Comparison of ENCODE assay signal across 8 cellular contexts in the genomic region with DNA sequence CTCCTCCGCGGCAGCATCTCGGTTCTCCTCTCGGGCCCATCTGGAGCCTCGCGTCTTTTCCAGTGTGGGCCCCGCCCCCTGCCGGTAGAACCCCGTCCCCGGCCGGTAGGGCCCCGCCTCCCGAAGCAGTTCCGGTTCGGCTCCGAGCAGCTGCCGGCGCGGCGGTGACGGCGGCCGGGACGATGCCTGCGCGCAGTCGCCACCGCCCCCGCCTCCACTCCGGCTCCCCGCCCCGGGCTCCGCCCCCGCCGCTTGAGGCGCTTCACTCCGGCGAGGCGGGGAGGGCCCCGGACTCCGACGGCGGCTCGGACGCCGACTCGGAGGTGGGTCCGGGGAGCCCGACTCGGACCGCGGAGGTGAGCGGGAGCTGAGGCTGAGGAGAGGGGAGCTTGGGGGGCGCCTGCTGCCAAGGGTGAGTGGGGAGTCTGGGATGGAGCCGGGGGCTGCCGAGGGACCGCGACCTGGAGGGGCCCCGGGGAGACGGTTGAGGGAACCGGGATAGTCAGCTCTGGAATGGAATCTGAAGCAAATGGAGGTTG. TPM values are rescaled to one million over a fixed set of nuclear protein-coding genes. Genes with fewer than 3 reads are reported as not detected.
DNase-seq lines count a peak whose midpoint lies in the region; ATAC-seq and TF ChIP-seq lines count a peak whose summit lies in the region.

Gene SAMD8, plus strand, starts transcription at position 290 of the 539 bp plus-strand sequence. CDS start 38,873 bp downstream, outside the sequence.

- peaks cover 4% of the 10 kb centered on the region for H3K4me1 ChIP-seq in ACC112 (ENCODE audit: control insufficient read depth, insufficient read depth, low read length, unreplicated experiment)

- 0% methylated on average over 19 to 48 of the region's 61 CpGs for WGBS in lower leg skin, 2 donors

- CTCF ChIA-PET in activated CD4-positive, alpha-beta memory T cell treated with anti-CD3 and anti-CD28 coated beads, Interleukin-2, amount 10 ng/mL, durations not matched to agents 7 days and 5 days (lab: Charles Lee): interaction anchor here (0.8 to 3.3 kb wide), 8 partner anchors 10 to 868 kb away, joined by 3 to 24 read pairs (median 4); partner anchors contain the start of gene COMTD1

- peak within 1 kb of the TSS; percentile 80 for H3K4me3 Mint-ChIP-seq in activated CD4-positive, alpha-beta memory T cell treated with anti-CD3 and anti-CD28 coated beads, Interleukin-2, amount 10 ng/mL, durations not matched to agents 7 days and 5 days

- POLR2A ChIA-PET in activated CD4-positive, alpha-beta memory T cell treated with anti-CD3 and anti-CD28 coated beads, Interleukin-2, amount 10 ng/mL, durations not matched to agents 7 days and 5 days (lab: Charles Lee): interaction anchor here (0.6 to 4.7 kb wide), 20 partner anchors 8 to 1231 kb away, joined by 3 to 54 read pairs (median 3); partner anchors contain the start of genes COMTD1, KAT6B and VDAC2

- TF ChIP-seq POLR2A in lower leg skin (IDR thresholded peaks at IDR 0.05): peak in 1 of 2 donors; percentile 88

- H3K79me2 ChIP-seq in ACC112 (ENCODE audit: control insufficient read depth, insufficient read depth, low read length, unreplicated experiment): peaks cover 43% of the 10 kb centered on the region

- ATAC-seq in GM18870 (IDR thresholded peaks at IDR 0.05; ENCODE audit: unreplicated experiment) (peak; percentile 66), HG03354 (IDR thresholded peaks at IDR 0.05; ENCODE audit: poor library complexity, severe bottlenecking, unreplicated experiment) (peak; percentile 84)

- H2AFZ ChIP-seq in ACC112 (ENCODE audit: low read length, unreplicated experiment): peak within 1 kb of the TSS; percentile 97

- H3K4me3 ChIP-seq in ACC112 (ENCODE audit: low read depth, low read length) (peak within 1 kb of the TSS; percentile 100), lower leg skin (ENCODE audit: low read depth, poor library complexity, severe bottlenecking) (peak within 1 kb of the TSS; percentile 90)

- intact Hi-C loops in lower leg skin (cut with DNase I; ENCODE audit: low total_unique reads): no loop called here

- DNase-seq in NCI-H748 treated with DMSO at 0.1 percent for 48 hours (lab: John Stamatoyannopoulos, UW) (peak; percentile 65), dermis microvascular lymphatic vessel endothelial cell (ENCODE audit: low read depth in 2 of 2) (peak; percentile 87 to 95), lower leg skin (ENCODE audit: low spot score in 2 of 2) (peak; percentile 96 to 99)
- peak; percentile 98 for DNase-seq in activated CD4-positive, alpha-beta memory T cell treated with anti-CD3 and anti-CD28 coated beads, Interleukin-2, amount 10 ng/mL, durations not matched to agents 7 days and 5 days
- peak; percentile 97 for DNase-seq in stimulated activated CD4-positive, alpha-beta T cell treated with anti-CD3 and anti-CD28 coated beads, Interleukin-4, amount 100 ng/mL, for 24 hours

- peak within 1 kb of the TSS; percentile 93 for H3K27ac ChIP-seq in ACC112 (ENCODE audit: low read depth, low read length)

- no peak for TF ChIP-seq CTCF in lower leg skin (IDR thresholded peaks at IDR 0.05)

- no peaks in the 10 kb centered on the region for H3K27me3 Mint-ChIP-seq in activated CD4-positive, alpha-beta memory T cell treated with anti-CD3 and anti-CD28 coated beads, Interleukin-2, amount 10 ng/mL, durations not matched to agents 7 days and 5 days

- H3K36me3 ChIP-seq in ACC112 (ENCODE audit: insufficient read depth, low read length): no peaks in the 10 kb centered on the region

- H3K36me3 Mint-ChIP-seq in activated CD4-positive, alpha-beta memory T cell treated with anti-CD3 and anti-CD28 coated beads, Interleukin-2, amount 10 ng/mL, durations not matched to agents 7 days and 5 days (ENCODE audit: low read depth): peaks cover 9% of the 10 kb centered on the region

- H3K4me1 Mint-ChIP-seq in activated CD4-positive, alpha-beta memory T cell treated with anti-CD3 and anti-CD28 coated beads, Interleukin-2, amount 10 ng/mL, durations not matched to agents 7 days and 5 days: peaks cover 51% of the 10 kb centered on the region

- peak within 1 kb of the TSS; percentile 86 for H3K27ac Mint-ChIP-seq in activated CD4-positive, alpha-beta memory T cell treated with anti-CD3 and anti-CD28 coated beads, Interleukin-2, amount 10 ng/mL, durations not matched to agents 7 days and 5 days

- H3K9me3 Mint-ChIP-seq in activated CD4-positive, alpha-beta memory T cell treated with anti-CD3 and anti-CD28 coated beads, Interleukin-2, amount 10 ng/mL, durations not matched to agents 7 days and 5 days: no peaks in the 10 kb centered on the region

- H3K27me3 ChIP-seq in ACC112 (ENCODE audit: insufficient read depth, low read length): no peaks in the 10 kb centered on the region

RNA-seq across cellular contexts. Expression of gene SAMD8, which starts in this region (rescaled TPM):
- total RNA-seq in activated CD4-positive, alpha-beta memory T cell treated with anti-CD3 and anti-CD28 coated beads, Interleukin-2, amount 10 ng/mL, durations not matched to agents 7 days and 5 days: 10 to 100 TPM; 13.9 to 14.1 TPM
- total RNA-seq in dermis microvascular lymphatic vessel endothelial cell (21.2 and 22.5 TPM in 2 replicates), lower leg skin (10 to 100 TPM; 17.4 to 26.4 (median 23.2) TPM)

Comparison
In these comparisons a context has a peak if more than half of its experiments do, and no peak if none do; other contexts are left out.
1. Peak in every context shown above with its lines: DNase-seq, ATAC-seq, H3K4me3 ChIP-seq and H3K27ac ChIP-seq.